Comparison of ENCODE assay signal across 11 cellular contexts in the genomic region with DNA sequence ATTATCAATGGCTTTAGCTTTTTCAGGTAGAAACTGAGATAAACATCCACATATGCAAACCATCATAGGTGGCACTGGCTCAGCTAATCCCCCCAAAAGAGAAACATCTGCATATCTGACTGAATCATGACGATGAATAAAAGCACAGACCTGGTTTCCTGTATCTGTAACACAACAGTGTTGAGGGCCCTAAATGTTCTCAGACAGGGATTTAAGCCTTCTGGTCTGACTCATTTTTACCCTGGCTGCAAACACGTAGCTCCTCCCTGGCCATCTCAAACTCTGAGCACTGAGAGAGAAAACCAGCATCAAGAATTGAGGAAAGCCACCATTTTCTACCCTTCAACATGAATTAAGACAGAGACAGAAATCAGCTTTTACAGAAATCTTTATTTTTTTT. TPM values are rescaled to one million over a fixed set of nuclear protein-coding genes. Genes with fewer than 3 reads are reported as not detected.
A peak's percentile ranks its signal among the peaks of the same experiment; 100 is the strongest.
DNase-seq lines count a peak whose midpoint lies in the region; ATAC-seq, FAIRE-seq and TF ChIP-seq lines count a peak whose summit lies in the region.
"Had no signal": no experiment of that assay in that cellular context is flagged by ENCODE, and none has a peak within 500 bp of the region (broad histone marks: within the 10 kb centered on the region; RNA-seq: fewer than 3 reads in every experiment).

No MANE protein-coding gene starts in this region.

- no peak for ATAC-seq in GM21528 (IDR thresholded peaks at IDR 0.05; ENCODE audit: low FRiP score, unreplicated experiment)
- ATAC-seq in GM21447 (IDR thresholded peaks at IDR 0.05; ENCODE audit: unreplicated experiment) = no peak

- TF ChIP-seq CTCF in HFF-Myc (IDR thresholded peaks at IDR 0.05; ENCODE audit: low read depth, low read length, missing control alignments) = no peak

- DNase-seq in A172 (ENCODE audit: low spot score) (peak; percentile 61), HFF-Myc (ENCODE audit: extremely low read depth, low read depth) (peak; percentile 69), fibroblast of the conjunctiva (ENCODE audit: low read depth) (peak; percentile 44), RCC 7860 (ENCODE audit: low spot score) (no peak), GF-D8 (lab: John Stamatoyannopoulos, UW) (no peak)
- DNase-seq in activated T-cell treated with anti-CD3 and anti-CD28 coated beads, Interleukin-2, amount 50 U/mL, for 48 hours = peak; percentile 43 to 46
- DNase-seq: NCI-H1694 had no signal

- no peak overlapping the region for H3K4me3 ChIP-seq in HFF-Myc (replicated peaks; ENCODE audit: low read depth, low read length)
- H3K4me3 ChIP-seq: BLaER1 treated with 17β-estradiol and CSF1 and Interleukin-3, amounts not matched to agents 10 nM and 100 nM; cardiac muscle cell had no signal

- FAIRE-seq in RCC 7860 (lab: Jason Lieb, UNC) = no peak

RNA-seq across cellular contexts. Expression of gene GLB1, which starts 35.2 kb away (rescaled TPM):
- total RNA-seq in A172 (2014; rRNA removed; shearing (Covaris generic)) = 122 TPM in 2 replicates

RNA-seq across cellular contexts. Expression of gene TMPPE, which starts 35.2 kb away (rescaled TPM):
- 2.8 and 3.8 TPM in 2 replicates for total RNA-seq in A172 (2014; rRNA removed; shearing (Covaris generic))

RNA-seq across cellular contexts. Expression of gene CRTAP, which starts 52.0 kb away (rescaled TPM):
- 416 and 442 TPM in 2 replicates for total RNA-seq in A172 (2014; rRNA removed; shearing (Covaris generic))

Comparison
In these comparisons a context has a peak if more than half of its experiments do, and no peak if none do; other contexts are left out.
1. DNase-seq: peak in A172 (single experiment), HFF-Myc (single experiment), activated T-cell treated with anti-CD3 and anti-CD28 coated beads, Interleukin-2, amount 50 U/mL, for 48 hours (2 of 2) and fibroblast of the conjunctiva (single experiment); none in RCC 7860 (single experiment) and GF-D8 (single experiment).